10 cellular contexts compared by ENCODE assay signal in the genomic region with DNA sequence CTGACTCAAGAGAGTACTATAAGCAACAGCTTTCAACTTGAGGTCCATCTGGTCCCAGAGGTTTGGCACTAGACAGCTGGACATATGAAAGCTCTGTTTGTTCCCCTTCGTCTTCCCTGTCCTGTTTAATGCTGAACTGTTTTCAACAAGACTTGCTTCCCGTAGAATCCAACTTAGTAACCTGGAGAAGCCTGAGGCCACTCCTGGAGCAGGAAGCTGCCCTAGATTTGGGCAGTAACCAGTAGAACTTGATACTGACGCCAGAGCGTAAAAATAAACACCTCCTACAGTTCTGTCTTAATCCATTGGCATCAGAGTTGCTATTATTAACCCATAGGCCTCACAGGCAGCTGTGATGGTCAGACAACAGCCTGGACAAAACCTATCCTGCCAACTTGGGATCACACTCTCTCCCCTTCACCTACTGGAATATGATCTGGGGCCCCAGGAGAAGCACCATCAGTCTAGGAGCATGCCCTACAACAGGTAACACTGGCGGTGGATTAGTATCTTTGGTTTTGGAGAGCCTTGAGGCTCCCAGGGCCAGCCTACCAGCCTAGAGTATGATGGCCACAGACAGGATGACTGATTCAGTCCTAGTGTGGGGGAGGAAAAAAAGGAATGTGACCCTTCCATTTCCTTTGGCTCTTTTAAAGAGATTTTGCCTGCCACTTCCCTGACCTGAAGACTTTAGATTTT. TPM values are rescaled to one million over a fixed set of nuclear protein-coding genes. Genes with fewer than 3 reads are reported as not detected.
DNase-seq lines count a peak whose midpoint lies in the region; ATAC-seq and TF ChIP-seq lines count a peak whose summit lies in the region.
"Had no signal": no experiment of that assay in that cellular context is flagged by ENCODE, and none has a peak within 500 bp of the region (broad histone marks: within the 10 kb centered on the region; RNA-seq: fewer than 3 reads in every experiment).

No MANE protein-coding gene starts in this region.

- TF ChIP-seq POLR2A in body of pancreas (IDR thresholded peaks at IDR 0.05), result no peak

- intact Hi-C loops in body of pancreas (cut with DNase I), result no loop called here
- intact Hi-C loops in sciatic nerve (cut with DNase I), result loop anchor here (5.0 kb wide), 1 partner anchor 1352 kb away; no protein-coding TSS in a partner anchor
- intact Hi-C loops in posterior vena cava (cut with DNase I), result no loop called here

- 30 to 31% methylated on average over 5 of the region's 5 CpGs for WGBS in body of pancreas, 2 donors

- DNase-seq in GM03348 (ENCODE audit: low spot score) (peak; percentile 51), body of pancreas (peak in 2 of 4 donors; percentile 34 to 35), right atrium auricular region (ENCODE audit: low spot score) (no peak), sciatic nerve (ENCODE audit: low spot score) (no peak), activated T-cell treated with anti-CD3 and anti-CD28 coated beads for 4 hours (no peak), posterior vena cava (ENCODE audit: low spot score) (no peak)
- DNase-seq in activated effector memory CD4-positive, alpha-beta T cell treated with Interleukin-2 at 50 U/mL for 16 hours, result no peak
- DNase-seq: effector memory CD4-positive, alpha-beta T cell; NCI-H1694 had no signal

- ATAC-seq in body of pancreas, result peak; percentile 17
- peak; percentile 74 for ATAC-seq in sciatic nerve
- no peak for ATAC-seq in GM19324 (IDR thresholded peaks at IDR 0.05; ENCODE audit: low FRiP score, unreplicated experiment)

- H3K9me3 ChIP-seq in body of pancreas, result no peaks in the 10 kb centered on the region
- no peaks in the 10 kb centered on the region for H3K9me3 ChIP-seq in right atrium auricular region

- peaks cover 70% of the 10 kb centered on the region for H3K4me1 ChIP-seq in body of pancreas
- H3K4me1 ChIP-seq in right atrium auricular region, result peaks cover 0 to 88% of the 10 kb centered on the region in 2 donors

- H3K36me3 ChIP-seq in body of pancreas (replicated peaks in 1 of 2; ENCODE audit: insufficient read depth in 1 of 2, low read depth in 2 of 2) (no peaks in the 10 kb centered on the region), right atrium auricular region (no peaks in the 10 kb centered on the region)

- H3K4me3 ChIP-seq in body of pancreas (no peak overlapping the region), right atrium auricular region (no peak overlapping the region)

- H3K27me3 ChIP-seq in body of pancreas (no peaks in the 10 kb centered on the region), right atrium auricular region (no peaks in the 10 kb centered on the region)

- no peak for TF ChIP-seq CTCF in body of pancreas (IDR thresholded peaks at IDR 0.05)
- TF ChIP-seq CTCF in right atrium auricular region (IDR thresholded peaks at IDR 0.05), result no peak

- peak overlapping the region; percentile 65 to 86 (median 82) for H3K27ac ChIP-seq in body of pancreas
- peak overlapping the region; percentile 77 to 91 for H3K27ac ChIP-seq in right atrium auricular region

RNA-seq across cellular contexts. Expression of gene RUSC2, which starts 29.2 kb away (rescaled TPM):
- total RNA-seq in body of pancreas (10 to 100 TPM; 16.9 to 27.4 TPM), right atrium auricular region (10 to 100 TPM; 33.0 to 49.1 TPM), sciatic nerve (45.7 TPM), posterior vena cava (10 to 100 TPM; 53.5 to 64.2 TPM)
